24 cellular contexts compared by ENCODE assay signal in the genomic region with DNA sequence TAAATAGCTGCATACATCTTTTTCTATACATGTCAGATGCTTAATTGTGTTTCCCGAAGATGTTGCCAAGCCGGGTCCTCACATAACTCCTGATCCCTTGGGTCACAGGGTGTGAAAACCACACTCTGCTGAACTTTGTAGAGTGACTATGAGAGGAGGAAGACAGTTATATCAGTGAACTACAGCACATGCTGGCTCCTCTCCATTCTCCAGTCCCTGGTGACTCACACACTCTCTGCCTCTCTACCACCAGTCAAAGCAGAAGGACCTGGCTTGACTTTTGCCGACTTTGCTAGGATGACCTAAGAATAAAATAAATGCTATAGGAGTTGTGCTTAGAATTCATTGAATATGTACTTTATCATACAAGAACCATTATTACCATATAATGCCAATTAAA. TPM values are rescaled to one million over a fixed set of nuclear protein-coding genes. Genes with fewer than 3 reads are reported as not detected.
DNase-seq lines count a peak whose midpoint lies in the region; ATAC-seq, FAIRE-seq and TF ChIP-seq lines count a peak whose summit lies in the region.
"Had no signal": no experiment of that assay in that cellular context is flagged by ENCODE, and none has a peak within 500 bp of the region (broad histone marks: within the 10 kb centered on the region; RNA-seq: fewer than 3 reads in every experiment).

No MANE protein-coding gene starts in this region.

- no peaks in the 10 kb centered on the region for H3K36me3 ChIP-seq in right atrium auricular region
- H3K36me3 ChIP-seq: HAP-1 had no signal

- no peak for DNase-seq in Right ventricle myocardium inferior (ENCODE audit: missing footprints)
- no peak for DNase-seq in right atrium auricular region (ENCODE audit: low spot score)
- DNase-seq in RCC 7860 (ENCODE audit: low spot score) = no peak
- peak; percentile 2 for DNase-seq in fibroblast of pulmonary artery (ENCODE audit: low read depth)
- no peak for DNase-seq in NCI-H2081 treated with DMSO at 0.1 percent for 48 hours (lab: John Stamatoyannopoulos, UW)
- DNase-seq in dedifferentiated amniotic fluid mesenchymal stem cell (ENCODE audit: extremely low spot score) = no peak
- DNase-seq: 8988T, EL, GF-D8, KBM-7, MV-4-11, NCI-H1105 treated with DMSO at 0.1 percent for 48 hours, NCI-H2029 treated with DMSO at 0.1 percent for 48 hours, NCI-H2171, NCI-H345, NCI-H524 treated with DMSO at 0.1 percent for 48 hours, NCI-H82 had no signal

- no peaks in the 10 kb centered on the region for H3K4me1 ChIP-seq in right atrium auricular region
- H3K4me1 ChIP-seq: HAP-1 had no signal

- peak; percentile 37 for FAIRE-seq in RCC 7860 (lab: Jason Lieb, UNC)

- no peaks in the 10 kb centered on the region for H3K27me3 ChIP-seq in right atrium auricular region

- intact Hi-C loops in Right ventricle myocardium inferior (cut with DNase I) = no loop called here

- ATAC-seq in Right ventricle myocardium inferior (peak; percentile 85), GM21526 (IDR thresholded peaks at IDR 0.05; ENCODE audit: low FRiP score, unreplicated experiment) (no peak), GM18520 (IDR thresholded peaks at IDR 0.05; ENCODE audit: unreplicated experiment) (no peak)
- ATAC-seq: GM23338, Panc1 had no signal

- no peak overlapping the region for H3K27ac ChIP-seq in right atrium auricular region
- H3K27ac ChIP-seq: C4-2B had no signal

- no peak for TF ChIP-seq CTCF in right atrium auricular region (IDR thresholded peaks at IDR 0.05)
- no peak for TF ChIP-seq CTCF in fibroblast of pulmonary artery (IDR thresholded peaks at IDR 0.05; ENCODE audit: low read length, missing control alignments)

- no peaks in the 10 kb centered on the region for H3K9me3 ChIP-seq in right atrium auricular region
- H3K9me3 ChIP-seq: HAP-1 had no signal

- H3K4me3 ChIP-seq in right atrium auricular region = no peak overlapping the region
- H3K4me3 ChIP-seq in fibroblast of pulmonary artery (replicated peaks; ENCODE audit: low read depth, low read length) = no peak overlapping the region
- H3K4me3 ChIP-seq: GM23338, HAP-1 had no signal

RNA-seq across cellular contexts. Expression of a gene that starts 23.8 kb away (rescaled TPM):
- total RNA-seq in Right ventricle myocardium inferior = 28.5 TPM
- total RNA-seq in right atrium auricular region = not detected
- total RNA-seq: SK-MEL-5 had no signal
